In genomic region chr9:135961277-135961705, GRCh38 we compare ENCODE assay signal across 1 cellular context.
TF ChIP-seq lines count a peak whose summit lies in the region.

Gene UBAC1, minus strand, starts transcription at chr9:135961373. Its CDS starts 211 bp downstream, at chr9:135961162.

TF ChIP-seq in GM12878, 131 proteins besides CTCF, POLR2A, EP300 and RAD21 (continued from another document):
- 0 out of 2 replicates have a peak, but pooled peaks have one; percentile 5 for TF ChIP-seq ZNF687 (IDR thresholded peaks at IDR 0.05)
- no peak for TF ChIP-seq MEF2A (IDR thresholded peaks at IDR 0.05; ENCODE audit: insufficient read depth, low read depth, low read length)
- peak; percentile 94 for TF ChIP-seq SIX5 (IDR thresholded peaks at IDR 0.05; ENCODE audit: low read depth, low read length, severe bottlenecking)
- no peak for TF ChIP-seq CHD1 (IDR thresholded peaks at IDR 0.05; ENCODE audit: low read depth, low read length)
- no peak for TF ChIP-seq CEBPZ (IDR thresholded peaks at IDR 0.05; ENCODE audit: low read depth, low read length)
- TF ChIP-seq CBFB (IDR thresholded peaks at IDR 0.05; ENCODE audit: low read depth): no peak
- no peak for TF ChIP-seq IRF4 (IDR thresholded peaks at IDR 0.05; ENCODE audit: low read depth, low read length)
- TF ChIP-seq KDM1A (IDR thresholded peaks at IDR 0.05; ENCODE audit: borderline replicate concordance): no peak
- no peak for TF ChIP-seq ASH2L (IDR thresholded peaks at IDR 0.05; ENCODE audit: borderline replicate concordance, low read depth)
- peak; percentile 13; the same call in 1 of the 2 replicates for TF ChIP-seq TBL1XR1 (IDR thresholded peaks at IDR 0.05; ENCODE audit: low read depth, low read length)
- TF ChIP-seq MXI1 (IDR thresholded peaks at IDR 0.05; ENCODE audit: low read depth, low read length): no peak
- no peak; the same call in 1 of the 2 replicates for TF ChIP-seq GATAD2B (conservative IDR thresholded peaks at IDR 0.05; ENCODE audit: low read depth)
- TF ChIP-seq ZNF384 (IDR thresholded peaks at IDR 0.05; ENCODE audit: borderline replicate concordance, low read depth, low read length): no peak
- no peak for TF ChIP-seq SMAD5 (IDR thresholded peaks at IDR 0.05; ENCODE audit: low read depth)
- TF ChIP-seq CHD2 (IDR thresholded peaks at IDR 0.05; ENCODE audit: borderline replicate concordance, low read depth, low read length): peak; percentile 35; the same call in 1 of the 2 replicates
- no peak; the same call in 1 of the 2 replicates for TF ChIP-seq SPI1 (IDR thresholded peaks at IDR 0.05; ENCODE audit: borderline replicate concordance, insufficient read depth, low read depth, low read length)
- TF ChIP-seq KAT2A (conservative IDR thresholded peaks at IDR 0.05; ENCODE audit: control insufficient read depth, low read depth, low read length): no peak
- peak; percentile 86; the same call in 1 of the 2 replicates for TF ChIP-seq TARDBP (IDR thresholded peaks at IDR 0.05; ENCODE audit: borderline replicate concordance)
- TF ChIP-seq LARP7 (IDR thresholded peaks at IDR 0.05): peak; percentile 79
- TF ChIP-seq ELK1 (IDR thresholded peaks at IDR 0.05; ENCODE audit: low read depth, low read length): no peak; the same call in 1 of the 2 replicates
- no peak for TF ChIP-seq FOXM1 (IDR thresholded peaks at IDR 0.05; ENCODE audit: low read depth, low read length)
- TF ChIP-seq BCL11A (IDR thresholded peaks at IDR 0.05; ENCODE audit: low read depth, low read length): no peak
- TF ChIP-seq HDAC6 (IDR thresholded peaks at IDR 0.05; ENCODE audit: unreplicated experiment): no peak
- TF ChIP-seq JUNB (IDR thresholded peaks at IDR 0.05): no peak
- no peak for TF ChIP-seq TCF12 (IDR thresholded peaks at IDR 0.05; ENCODE audit: low read depth, low read length)
- peak; percentile 83; the same call in 1 of the 2 replicates for TF ChIP-seq RB1 (IDR thresholded peaks at IDR 0.05; ENCODE audit: borderline replicate concordance)
- TF ChIP-seq BHLHE40 (IDR thresholded peaks at IDR 0.05; ENCODE audit: borderline replicate concordance in 1 of 2, low read depth in 2 of 2, low read length in 1 of 2): peak; percentile 28 to 82; a peak in 3 of 4 replicates
- TF ChIP-seq PRDM15 (CRISPR knock-in tag; IDR thresholded peaks at IDR 0.05): no peak
- TF ChIP-seq RFX5 (IDR thresholded peaks at IDR 0.05; ENCODE audit: low read depth, low read length): no peak
- TF ChIP-seq YY1 (IDR thresholded peaks at IDR 0.05; ENCODE audit: low read depth, low read length): peak; percentile 67; the same call in 1 of the 2 replicates
- no peak; the same call in 1 of the 2 replicates for TF ChIP-seq NBN (IDR thresholded peaks at IDR 0.05)
- no peak for TF ChIP-seq MEF2B (IDR thresholded peaks at IDR 0.05; ENCODE audit: partially characterized antibody, poor library complexity, severe bottlenecking)
- no peak for TF ChIP-seq REST (IDR thresholded peaks at IDR 0.05; ENCODE audit: low read depth, low read length)
- TF ChIP-seq SIN3A (IDR thresholded peaks at IDR 0.05; ENCODE audit: low read depth, low read length): 0 out of 2 replicates have a peak, but pooled peaks have one; percentile 76
- TF ChIP-seq SMAD1 (IDR thresholded peaks at IDR 0.05; ENCODE audit: low read depth, partially characterized antibody): no peak
- peak in 1 of 2 experiments; percentile 81; a peak in 2 of 4 replicates for TF ChIP-seq SRF (IDR thresholded peaks at IDR 0.05; ENCODE audit: low read depth in 2 of 2, low read length in 2 of 2)
- no peak for TF ChIP-seq ETV6 (conservative IDR thresholded peaks at IDR 0.05 in 1 of 2, IDR thresholded peaks at IDR 0.05 in 1 of 2; ENCODE audit: borderline replicate concordance in 1 of 2, low read depth in 1 of 2)
- no peak for TF ChIP-seq SUZ12 (IDR thresholded peaks at IDR 0.05; ENCODE audit: unreplicated experiment)
- peak; percentile 28 for TF ChIP-seq E2F8 (IDR thresholded peaks at IDR 0.05; ENCODE audit: low read depth, partially characterized antibody)
- TF ChIP-seq SMC3 (IDR thresholded peaks at IDR 0.05; ENCODE audit: borderline replicate concordance, low read length): no peak
- TF ChIP-seq USF2 (IDR thresholded peaks at IDR 0.05; ENCODE audit: borderline replicate concordance, low read depth, low read length): no peak
